Comparison of ENCODE assay signal across 12 cellular contexts in genomic region chr21:25760061-25760460, GRCh38. TPM values are rescaled to one million over a fixed set of nuclear protein-coding genes. Genes with fewer than 3 reads are reported as not detected.
A peak's percentile ranks its signal among the peaks of the same experiment; 100 is the strongest.
DNase-seq lines count a peak whose midpoint lies in the region; ATAC-seq lines count a peak whose summit lies in the region.
"Had no signal": no experiment of that assay in that cellular context is flagged by ENCODE, and none has a peak within 500 bp of the region (broad histone marks: within the 10 kb centered on the region; RNA-seq: fewer than 3 reads in every experiment).

No MANE protein-coding gene starts in this region.

- H3K4me1 Mint-ChIP-seq in activated CD4-positive, alpha-beta T cell treated with anti-CD3 and anti-CD28 coated beads, Interleukin-2, amount 10 ng/mL, durations not matched to agents 24 days and 14 days = peaks cover 33% of the 10 kb centered on the region
- peaks cover 18% of the 10 kb centered on the region for H3K4me1 Mint-ChIP-seq in activated naive CD4-positive, alpha-beta T cell treated with anti-CD3 and anti-CD28 coated beads, Interleukin-2, amount 50 U/mL, for 24 hours
- H3K4me1 Mint-ChIP-seq in activated naive CD4-positive, alpha-beta T cell treated with anti-CD3 and anti-CD28 coated beads, Interleukin-2, amount 10 ng/mL, durations not matched to agents 7 days and 5 days = peaks cover 29% of the 10 kb centered on the region
- peaks cover 23% of the 10 kb centered on the region for H3K4me1 Mint-ChIP-seq in stimulated activated naive CD8-positive, alpha-beta T cell treated with anti-CD3 and anti-CD28 coated beads, Interleukin-15, Interleukin-2, amounts not matched to agents 100 ng/mL and 50 ng/mL, for 24 hours (ENCODE audit: low read depth)
- H3K4me1 Mint-ChIP-seq in stimulated activated naive CD8-positive, alpha-beta T cell treated with anti-CD3 and anti-CD28 coated beads, Interleukin-15, amount 100 ng/mL, for 72 hours = peaks cover 51% of the 10 kb centered on the region

- DNase-seq in activated CD4-positive, alpha-beta T cell treated with anti-CD3 and anti-CD28 coated beads, Interleukin-2, amount 10 ng/mL, durations not matched to agents 24 days and 14 days = no peak
- no peak for DNase-seq in activated CD4-positive, alpha-beta T cell treated with anti-CD3 and anti-CD28 coated beads for 48 hours
- no peak for DNase-seq in activated naive CD4-positive, alpha-beta T cell treated with anti-CD3 and anti-CD28 coated beads, Interleukin-2, amount 10 ng/mL, durations not matched to agents 7 days and 5 days
- DNase-seq in stimulated activated naive CD8-positive, alpha-beta T cell treated with anti-CD3 and anti-CD28 coated beads, Interleukin-15, amount 100 ng/mL, for 72 hours = no peak
- DNase-seq in NCI-H146 treated with DMSO at 0.1 percent for 48 hours (lab: John Stamatoyannopoulos, UW; ENCODE audit: unreplicated experiment) = no peak
- DNase-seq in SHP77 (lab: John Stamatoyannopoulos, UW) = no peak
- DNase-seq: ACHN; CD4-positive, CD25-positive, alpha-beta regulatory T cell; DMS53; GF-D8 had no signal

- no peaks in the 10 kb centered on the region for H3K9me3 Mint-ChIP-seq in activated CD4-positive, alpha-beta T cell treated with anti-CD3 and anti-CD28 coated beads, Interleukin-2, amount 10 ng/mL, durations not matched to agents 24 days and 14 days
- H3K9me3 Mint-ChIP-seq in activated naive CD4-positive, alpha-beta T cell treated with anti-CD3 and anti-CD28 coated beads, Interleukin-2, amount 50 U/mL, for 24 hours = no peaks in the 10 kb centered on the region
- H3K9me3 Mint-ChIP-seq in activated naive CD4-positive, alpha-beta T cell treated with anti-CD3 and anti-CD28 coated beads, Interleukin-2, amount 10 ng/mL, durations not matched to agents 7 days and 5 days = no peaks in the 10 kb centered on the region
- H3K9me3 Mint-ChIP-seq in stimulated activated naive CD8-positive, alpha-beta T cell treated with anti-CD3 and anti-CD28 coated beads, Interleukin-15, Interleukin-2, amounts not matched to agents 100 ng/mL and 50 ng/mL, for 24 hours = no peaks in the 10 kb centered on the region
- no peaks in the 10 kb centered on the region for H3K9me3 Mint-ChIP-seq in stimulated activated naive CD8-positive, alpha-beta T cell treated with anti-CD3 and anti-CD28 coated beads, Interleukin-15, amount 100 ng/mL, for 72 hours
- H3K9me3 Mint-ChIP-seq: CD4-positive, CD25-positive, alpha-beta regulatory T cell had no signal

- intact Hi-C loops in activated CD4-positive, alpha-beta T cell treated with anti-CD3 and anti-CD28 coated beads, Interleukin-2, amount 10 ng/mL, durations not matched to agents 24 days and 14 days (cut with micrococcal nuclease) = no loop called here

- H3K27me3 Mint-ChIP-seq in activated CD4-positive, alpha-beta T cell treated with anti-CD3 and anti-CD28 coated beads, Interleukin-2, amount 10 ng/mL, durations not matched to agents 24 days and 14 days = no peaks in the 10 kb centered on the region
- H3K27me3 Mint-ChIP-seq in activated naive CD4-positive, alpha-beta T cell treated with anti-CD3 and anti-CD28 coated beads, Interleukin-2, amount 50 U/mL, for 24 hours = no peaks in the 10 kb centered on the region
- no peaks in the 10 kb centered on the region for H3K27me3 Mint-ChIP-seq in activated naive CD4-positive, alpha-beta T cell treated with anti-CD3 and anti-CD28 coated beads, Interleukin-2, amount 10 ng/mL, durations not matched to agents 7 days and 5 days
- H3K27me3 Mint-ChIP-seq in stimulated activated naive CD8-positive, alpha-beta T cell treated with anti-CD3 and anti-CD28 coated beads, Interleukin-15, Interleukin-2, amounts not matched to agents 100 ng/mL and 50 ng/mL, for 24 hours = no peaks in the 10 kb centered on the region
- no peaks in the 10 kb centered on the region for H3K27me3 Mint-ChIP-seq in stimulated activated naive CD8-positive, alpha-beta T cell treated with anti-CD3 and anti-CD28 coated beads, Interleukin-15, amount 100 ng/mL, for 72 hours
- H3K27me3 Mint-ChIP-seq: CD4-positive, CD25-positive, alpha-beta regulatory T cell had no signal

- CTCF ChIA-PET in activated naive CD4-positive, alpha-beta T cell treated with anti-CD3 and anti-CD28 coated beads, Interleukin-2, amount 10 ng/mL, durations not matched to agents 7 days and 5 days (lab: Charles Lee) = no interaction called here

- peaks cover 57% of the 10 kb centered on the region for H3K36me3 Mint-ChIP-seq in activated CD4-positive, alpha-beta T cell treated with anti-CD3 and anti-CD28 coated beads, Interleukin-2, amount 10 ng/mL, durations not matched to agents 24 days and 14 days (ENCODE audit: low read depth)
- peaks cover 22% of the 10 kb centered on the region for H3K36me3 Mint-ChIP-seq in activated naive CD4-positive, alpha-beta T cell treated with anti-CD3 and anti-CD28 coated beads, Interleukin-2, amount 50 U/mL, for 24 hours
- peaks cover 62% of the 10 kb centered on the region for H3K36me3 Mint-ChIP-seq in activated naive CD4-positive, alpha-beta T cell treated with anti-CD3 and anti-CD28 coated beads, Interleukin-2, amount 10 ng/mL, durations not matched to agents 7 days and 5 days
- peaks cover 71% of the 10 kb centered on the region for H3K36me3 Mint-ChIP-seq in stimulated activated naive CD8-positive, alpha-beta T cell treated with anti-CD3 and anti-CD28 coated beads, Interleukin-15, Interleukin-2, amounts not matched to agents 100 ng/mL and 50 ng/mL, for 24 hours (ENCODE audit: low read depth)

- H3K27ac Mint-ChIP-seq in activated CD4-positive, alpha-beta T cell treated with anti-CD3 and anti-CD28 coated beads, Interleukin-2, amount 10 ng/mL, durations not matched to agents 24 days and 14 days = peak overlapping the region; percentile 3
- peak overlapping the region; percentile 1 for H3K27ac Mint-ChIP-seq in activated naive CD4-positive, alpha-beta T cell treated with anti-CD3 and anti-CD28 coated beads, Interleukin-2, amount 50 U/mL, for 24 hours
- no peak overlapping the region for H3K27ac Mint-ChIP-seq in activated naive CD4-positive, alpha-beta T cell treated with anti-CD3 and anti-CD28 coated beads, Interleukin-2, amount 10 ng/mL, durations not matched to agents 7 days and 5 days
- H3K27ac Mint-ChIP-seq in stimulated activated naive CD8-positive, alpha-beta T cell treated with anti-CD3 and anti-CD28 coated beads, Interleukin-15, Interleukin-2, amounts not matched to agents 100 ng/mL and 50 ng/mL, for 24 hours = peak overlapping the region; percentile 65
- H3K27ac Mint-ChIP-seq in stimulated activated naive CD8-positive, alpha-beta T cell treated with anti-CD3 and anti-CD28 coated beads, Interleukin-15, amount 100 ng/mL, for 72 hours = no peak overlapping the region

- no peak for ATAC-seq in stimulated activated naive CD8-positive, alpha-beta T cell treated with anti-CD3 and anti-CD28 coated beads, Interleukin-15, amount 100 ng/mL, for 72 hours

- H3K4me3 Mint-ChIP-seq in activated CD4-positive, alpha-beta T cell treated with anti-CD3 and anti-CD28 coated beads, Interleukin-2, amount 10 ng/mL, durations not matched to agents 24 days and 14 days = no peak overlapping the region
- no peak overlapping the region for H3K4me3 Mint-ChIP-seq in activated naive CD4-positive, alpha-beta T cell treated with anti-CD3 and anti-CD28 coated beads, Interleukin-2, amount 50 U/mL, for 24 hours
- H3K4me3 Mint-ChIP-seq in activated naive CD4-positive, alpha-beta T cell treated with anti-CD3 and anti-CD28 coated beads, Interleukin-2, amount 10 ng/mL, durations not matched to agents 7 days and 5 days = no peak overlapping the region
- no peak overlapping the region for H3K4me3 Mint-ChIP-seq in stimulated activated naive CD8-positive, alpha-beta T cell treated with anti-CD3 and anti-CD28 coated beads, Interleukin-15, Interleukin-2, amounts not matched to agents 100 ng/mL and 50 ng/mL, for 24 hours
- no peak overlapping the region for H3K4me3 Mint-ChIP-seq in stimulated activated naive CD8-positive, alpha-beta T cell treated with anti-CD3 and anti-CD28 coated beads, Interleukin-15, amount 100 ng/mL, for 72 hours
- H3K4me3 Mint-ChIP-seq: CD4-positive, CD25-positive, alpha-beta regulatory T cell had no signal

RNA-seq across cellular contexts. Expression of gene GABPA, which starts 25.3 kb away (rescaled TPM):
- total RNA-seq in activated CD4-positive, alpha-beta T cell treated with anti-CD3 and anti-CD28 coated beads, Interleukin-2, amount 10 ng/mL, durations not matched to agents 24 days and 14 days = 25.6 and 27.6 TPM in 2 replicates

RNA-seq across cellular contexts. Expression of gene ATP5PF, which starts 25.4 kb away (rescaled TPM):
- total RNA-seq in activated CD4-positive, alpha-beta T cell treated with anti-CD3 and anti-CD28 coated beads, Interleukin-2, amount 10 ng/mL, durations not matched to agents 24 days and 14 days = 174 TPM in 2 replicates

Comparison
In these comparisons a context has a peak if more than half of its experiments do, and no peak if none do; other contexts are left out.
1. H3K27ac Mint-ChIP-seq: peak in activated CD4-positive, alpha-beta T cell treated with anti-CD3 and anti-CD28 coated beads, Interleukin-2, amount 10 ng/mL, durations not matched to agents 24 days and 14 days (single experiment), activated naive CD4-positive, alpha-beta T cell treated with anti-CD3 and anti-CD28 coated beads, Interleukin-2, amount 50 U/mL, for 24 hours (single experiment) and stimulated activated naive CD8-positive, alpha-beta T cell treated with anti-CD3 and anti-CD28 coated beads, Interleukin-15, Interleukin-2, amounts not matched to agents 100 ng/mL and 50 ng/mL, for 24 hours (single experiment); none in activated naive CD4-positive, alpha-beta T cell treated with anti-CD3 and anti-CD28 coated beads, Interleukin-2, amount 10 ng/mL, durations not matched to agents 7 days and 5 days (single experiment) and stimulated activated naive CD8-positive, alpha-beta T cell treated with anti-CD3 and anti-CD28 coated beads, Interleukin-15, amount 100 ng/mL, for 72 hours (0 of 2).